ENCODE assay signal across 11 cellular contexts in the genomic region with DNA sequence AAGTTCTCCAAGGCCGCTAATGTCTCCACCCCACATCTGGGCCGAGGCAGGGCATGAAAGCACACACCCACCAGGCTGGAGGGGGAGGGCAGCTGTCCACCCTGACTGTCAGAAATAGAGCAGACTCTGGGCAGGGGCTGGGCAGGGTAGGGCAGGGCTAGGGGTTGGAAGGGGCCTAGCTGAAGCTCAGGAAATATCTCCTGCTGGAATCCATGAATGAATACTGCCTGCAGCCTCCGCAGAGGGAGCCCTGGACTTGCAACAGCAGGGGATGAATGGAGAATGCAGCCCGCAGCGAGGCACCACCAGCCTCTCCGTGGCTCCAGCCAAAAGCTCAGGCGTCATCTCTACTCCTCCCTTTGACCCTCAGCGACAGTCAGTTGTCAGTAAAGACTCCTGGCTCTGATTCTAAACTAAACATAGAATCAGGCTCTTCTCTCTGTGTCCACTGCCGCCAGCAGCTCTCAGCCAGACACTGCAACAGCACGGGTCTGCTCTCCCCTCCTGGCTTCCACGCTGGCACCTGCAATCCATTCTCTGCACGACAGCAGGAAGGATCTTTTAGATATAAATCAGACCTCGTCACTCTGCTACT. TPM values are rescaled to one million over a fixed set of nuclear protein-coding genes. Genes with fewer than 3 reads are reported as not detected.
DNase-seq lines count a peak whose midpoint lies in the region; ATAC-seq and TF ChIP-seq lines count a peak whose summit lies in the region.
"Had no signal": no experiment of that assay in that cellular context is flagged by ENCODE, and none has a peak within 500 bp of the region (broad histone marks: within the 10 kb centered on the region; RNA-seq: fewer than 3 reads in every experiment).

No MANE protein-coding gene starts in this region.

- no peaks in the 10 kb centered on the region for H3K27me3 ChIP-seq in Panc1 (ENCODE audit: control insufficient read depth, insufficient read depth, low read length)

- H3K4me1 ChIP-seq in Panc1 (ENCODE audit: control insufficient read depth, insufficient read depth, low read length): no peaks in the 10 kb centered on the region

- no peak overlapping the region for H3K27ac ChIP-seq in Panc1 (ENCODE audit: low read length)

- BruUV-seq in Panc1 (replicated peaks; lab: Mats Ljungman, UMichigan): no TSS peak

- ATAC-seq in Panc1: peak; percentile 18
- ATAC-seq: activated naive CD8-positive, alpha-beta T cell treated with anti-CD3 and anti-CD28 coated beads, Interleukin-2, amount 50 U/mL, for 24 hours had no signal

- POLR2A ChIA-PET in Panc1 (lab: Charles Lee): no interaction called here
- POLR2A ChIA-PET in GM10248 (lab: Yijun Ruan, JAX): no interaction called here

- intact Hi-C loops in Panc1 (cut with micrococcal nuclease; ENCODE audit: unreplicated experiment) (no loop called here), head of caudate nucleus (cut with DNase I) (no loop called here)

- TF ChIP-seq CTCF in Panc1 (IDR thresholded peaks at IDR 0.05): no peak
- no peak for TF ChIP-seq CTCF in GM10248 (IDR thresholded peaks at IDR 0.05; ENCODE audit: control extremely low read depth, extremely low read depth, low read depth, missing control alignments)

- in situ Hi-C loops in Panc1 (cut with HindIII; ENCODE audit: low pct_unique_long_range_greater_than_20kb, low sequenced_read_pairs): no loop called here

- DNase-seq in AG08395 (ENCODE audit: low spot score): peak; percentile 49
- no peak for DNase-seq in Panc1 (ENCODE audit: low read depth, low spot score)
- DNase-seq in head of caudate nucleus: peak; percentile 18 to 91 (median 63)
- peak; percentile 8 for DNase-seq in middle frontal gyrus (ENCODE audit: extremely low spot score, low spot score)
- no peak for DNase-seq in amniotic stem cell (lab: John Stamatoyannopoulos, UW)
- no peak for DNase-seq in UCSD-AML1 (lab: John Stamatoyannopoulos, UW; ENCODE audit: unreplicated experiment)
- no peak for DNase-seq in GM10248 (ENCODE audit: extremely low spot score)
- no peak for DNase-seq in activated gamma-delta T cell (lab: John Stamatoyannopoulos, UW)
- DNase-seq: activated CD4-positive, alpha-beta T cell treated with anti-CD3 and anti-CD28 coated beads, Interleukin-2, amount 50 U/mL, for 48 hours; activated naive CD8-positive, alpha-beta T cell treated with anti-CD3 and anti-CD28 coated beads, Interleukin-2, amount 50 U/mL, for 24 hours had no signal

- no peaks in the 10 kb centered on the region for H3K9me3 ChIP-seq in Panc1 (ENCODE audit: control insufficient read depth, insufficient read depth, low read depth, low read length)

- no peak overlapping the region for H3K4me3 ChIP-seq in Panc1 (ENCODE audit: low read depth in 2 of 2, low read length in 2 of 2)

- CTCF ChIA-PET in Panc1 (lab: Charles Lee): no interaction called here
- CTCF ChIA-PET in GM10248 (lab: Yijun Ruan, JAX): interaction anchor here (1.0 to 1.9 kb wide), 5 partner anchors 12 to 86 kb away, joined by 3 to 9 read pairs (median 3); no protein-coding TSS in a partner anchor

- H3K36me3 ChIP-seq in Panc1 (ENCODE audit: control insufficient read depth, insufficient read depth, low read length): no peaks in the 10 kb centered on the region

RNA-seq across cellular contexts. Expression of a gene that starts 23.9 kb away (rescaled TPM):
- 1.6 TPM for total RNA-seq in Panc1 (2021; ENCODE audit: unreplicated experiment)
- polyA plus RNA-seq in Panc1 (2012; ENCODE audit: insufficient read length): 0.75 TPM
- total RNA-seq: epithelial cell of proximal tubule had no signal

RNA-seq across cellular contexts. Expression of a gene that starts 56.5 kb away (rescaled TPM):
- 367 TPM for total RNA-seq in Panc1 (2021; ENCODE audit: unreplicated experiment)
- polyA plus RNA-seq in Panc1 (2012; ENCODE audit: insufficient read length): 301 TPM

Comparison
In these comparisons a context has a peak if more than half of its experiments do, and no peak if none do; other contexts are left out.
1. DNase-seq: peak in AG08395 (single experiment), head of caudate nucleus (42 of 42) and middle frontal gyrus (single experiment); none in Panc1 (single experiment), amniotic stem cell (single experiment), UCSD-AML1 (single experiment), GM10248 (single experiment) and activated gamma-delta T cell (single experiment).